Comparison of ENCODE assay signal across 8 cellular contexts in genomic region chr2:108855194-108855593, GRCh38.
DNase-seq lines count a peak whose midpoint lies in the region; ATAC-seq, FAIRE-seq and TF ChIP-seq lines count a peak whose summit lies in the region.

No MANE protein-coding gene starts in this region.

- H3K4me3 Mint-ChIP-seq in T-helper 2 cell treated with Interferon-gamma antibody and Interleukin-4, amounts not matched to agents 5 μg/mL and 100 μg/mL, for 36 hours = no peak overlapping the region

- CTCF ChIA-PET in PC-9 (lab: Charles Lee) = no interaction called here

- no peak for TF ChIP-seq POLR2A in vagina (IDR thresholded peaks at IDR 0.05)
- no peak for TF ChIP-seq POLR2A in GM18505 (IDR thresholded peaks at IDR 0.05; ENCODE audit: borderline replicate concordance, extremely low read depth, insufficient read depth, insufficient read length)

- no peaks in the 10 kb centered on the region for H3K36me3 ChIP-seq in PC-9 (ENCODE audit: low read depth)
- H3K36me3 ChIP-seq in vagina = no peaks in the 10 kb centered on the region

- ATAC-seq in GM18505 (IDR thresholded peaks at IDR 0.05; ENCODE audit: unreplicated experiment) = no peak

- H3K9me3 ChIP-seq in PC-9 (ENCODE audit: insufficient read depth, low read depth) = no peaks in the 10 kb centered on the region
- no peaks in the 10 kb centered on the region for H3K9me3 ChIP-seq in vagina

- H4K20me1 ChIP-seq in PC-9 (ENCODE audit: insufficient read depth) = no peaks in the 10 kb centered on the region

- H3K27me3 ChIP-seq in PC-9 (ENCODE audit: insufficient read depth, low read depth) (no peaks in the 10 kb centered on the region), vagina (no peaks in the 10 kb centered on the region)

- peaks cover 22% of the 10 kb centered on the region for H3K36me3 Mint-ChIP-seq in T-helper 2 cell treated with Interferon-gamma antibody and Interleukin-4, amounts not matched to agents 5 μg/mL and 100 μg/mL, for 36 hours (ENCODE audit: low read depth)

- no TSS peak for BruUV-seq in PC-9 (replicated peaks; lab: Mats Ljungman, UMichigan)

- POLR2A ChIA-PET in PC-9 (lab: Charles Lee; ENCODE audit: unreplicated experiment) = no interaction called here

- peak; percentile 95 for FAIRE-seq in A204.1 (lab: Jason Lieb, UNC)
- FAIRE-seq in GM18507 (lab: Jason Lieb, UNC) = peak; percentile 64

- no peak overlapping the region for H3K27ac ChIP-seq in PC-9
- H3K27ac ChIP-seq in vagina = no peak overlapping the region

- H3K4me3 ChIP-seq in PC-9 (no peak overlapping the region), fibroblast of villous mesenchyme (ENCODE audit: low read depth, low read length) (no peak overlapping the region), vagina (no peak overlapping the region)

- H3K4me1 Mint-ChIP-seq in T-helper 2 cell treated with Interferon-gamma antibody and Interleukin-4, amounts not matched to agents 5 μg/mL and 100 μg/mL, for 36 hours (ENCODE audit: low read depth) = peaks cover 2% of the 10 kb centered on the region

- H3K27me3 Mint-ChIP-seq in T-helper 2 cell treated with Interferon-gamma antibody and Interleukin-4, amounts not matched to agents 5 μg/mL and 100 μg/mL, for 36 hours (ENCODE audit: low read depth) = no peaks in the 10 kb centered on the region

- peak; percentile 63 for TF ChIP-seq CTCF in PC-9 (conservative IDR thresholded peaks at IDR 0.05)
- TF ChIP-seq CTCF in fibroblast of villous mesenchyme (IDR thresholded peaks at IDR 0.05; ENCODE audit: insufficient read depth, low read depth, low read length) = no peak
- TF ChIP-seq CTCF in vagina (IDR thresholded peaks at IDR 0.05) = no peak

- H3K4me2 ChIP-seq in PC-9 = no peak overlapping the region

- intact Hi-C loops in PC-9 (cut with micrococcal nuclease; ENCODE audit: unreplicated experiment) (loop anchor here (1.0 to 5.0 kb wide), 2 partner anchors 134 to 657 kb away; partner anchors contain the start of gene EDAR), vagina (cut with DNase I) (no loop called here)

- H3K9me2 ChIP-seq in PC-9 (ENCODE audit: insufficient read depth) = no peaks in the 10 kb centered on the region

- H3F3A ChIP-seq in PC-9 (ENCODE audit: insufficient read depth, low read depth) = no peaks in the 10 kb centered on the region

- H3K79me2 ChIP-seq in PC-9 (ENCODE audit: low read depth) = no peaks in the 10 kb centered on the region

- DNase-seq in GM18507 (ENCODE audit: extremely low spot score, insufficient read length, low read depth) (no peak), PC-9 (no peak), fibroblast of villous mesenchyme (ENCODE audit: low read depth) (peak; percentile 7), vagina (ENCODE audit: extremely low spot score in 2 of 2) (no peak), GM03348 (ENCODE audit: low spot score) (no peak)
- no peak for DNase-seq in T-helper 2 cell treated with Interferon-gamma antibody and Interleukin-4, amounts not matched to agents 5 μg/mL and 100 μg/mL, for 36 hours (ENCODE audit: low spot score)

- no peaks in the 10 kb centered on the region for H3K9me3 Mint-ChIP-seq in T-helper 2 cell treated with Interferon-gamma antibody and Interleukin-4, amounts not matched to agents 5 μg/mL and 100 μg/mL, for 36 hours

- no peak overlapping the region for H2AFZ ChIP-seq in PC-9

- no peak overlapping the region for H3K27ac Mint-ChIP-seq in T-helper 2 cell treated with Interferon-gamma antibody and Interleukin-4, amounts not matched to agents 5 μg/mL and 100 μg/mL, for 36 hours

- H3K4me1 ChIP-seq in PC-9 (replicated peaks; ENCODE audit: insufficient read depth) (no peaks in the 10 kb centered on the region), vagina (no peaks in the 10 kb centered on the region)
